In the genomic region with DNA sequence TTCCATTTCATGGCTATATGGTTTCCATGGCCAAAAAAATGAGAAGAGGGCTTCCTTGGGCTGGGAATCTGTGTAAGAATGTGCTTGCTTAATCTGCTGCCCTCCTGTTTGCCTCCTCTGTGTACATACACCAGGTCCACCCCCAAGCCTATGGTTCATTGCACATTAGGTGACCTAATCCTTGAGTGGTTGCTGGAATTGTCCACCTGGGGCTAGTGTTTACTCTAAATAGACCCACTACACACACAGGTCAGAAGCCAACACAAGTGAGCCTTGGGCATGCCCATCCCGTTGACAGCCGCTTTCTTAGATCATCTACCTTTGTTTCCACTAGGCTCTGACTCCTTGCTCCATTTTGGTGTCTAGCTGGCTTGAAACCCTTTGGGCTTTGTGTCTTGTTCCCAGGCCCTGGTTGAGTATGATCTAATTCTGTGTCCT, we compare ENCODE assay signal across 23 cellular contexts. TPM values are rescaled to one million over a fixed set of nuclear protein-coding genes. Genes with fewer than 3 reads are reported as not detected.
A peak's percentile ranks its signal among the peaks of the same experiment; 100 is the strongest.
DNase-seq lines count a peak whose midpoint lies in the region; ATAC-seq, FAIRE-seq and TF ChIP-seq lines count a peak whose summit lies in the region.
"Had no signal": no experiment of that assay in that cellular context is flagged by ENCODE, and none has a peak within 500 bp of the region (broad histone marks: within the 10 kb centered on the region; RNA-seq: fewer than 3 reads in every experiment).

No MANE protein-coding gene starts in this region.

- no peak overlapping the region for H3K4me3 ChIP-seq in suprapubic skin

- in situ Hi-C loops in GM13977 (cut with MboI; ENCODE audit: low pct_unique_long_range_greater_than_20kb, low sequenced_read_pairs, unreplicated experiment), result no loop called here

- H3K36me3 ChIP-seq in suprapubic skin, result no peaks in the 10 kb centered on the region

- no peaks in the 10 kb centered on the region for H3K9me3 ChIP-seq in suprapubic skin

- TF ChIP-seq EP300 in suprapubic skin (IDR thresholded peaks at IDR 0.05), result no peak

- H3K4me1 ChIP-seq in foreskin keratinocyte (peaks cover 47% of the 10 kb centered on the region), suprapubic skin (peaks cover 24% of the 10 kb centered on the region)

- no peak for TF ChIP-seq CTCF in foreskin keratinocyte (conservative IDR thresholded peaks at IDR 0.05)
- no peak for TF ChIP-seq CTCF in suprapubic skin (IDR thresholded peaks at IDR 0.05)
- no peak for TF ChIP-seq CTCF in GM13977 (IDR thresholded peaks at IDR 0.05; ENCODE audit: extremely low read depth, insufficient read depth, missing control alignments)

- FAIRE-seq in RCC 7860 (lab: Jason Lieb, UNC), result peak; percentile 23
- FAIRE-seq: GM12891, GM18507, H1 had no signal

- no peak for TF ChIP-seq POLR2A in suprapubic skin (IDR thresholded peaks at IDR 0.05)

- no peak for ATAC-seq in foreskin keratinocyte

- peak; percentile 77 for DNase-seq in DMS53 (lab: John Stamatoyannopoulos, UW)
- no peak for DNase-seq in DMS53 treated with DMSO at 0.1 percent for 48 hours (lab: John Stamatoyannopoulos, UW; ENCODE audit: unreplicated experiment)
- peak; percentile 69 for DNase-seq in RCC 7860 (ENCODE audit: low spot score)
- no peak for DNase-seq in foreskin keratinocyte
- DNase-seq in suprapubic skin (ENCODE audit: low spot score in 2 of 2), result no peak
- DNase-seq in GM13977 (ENCODE audit: low spot score), result no peak
- no peak for DNase-seq in OCI-M1 (lab: John Stamatoyannopoulos, UW)
- DNase-seq in amniotic stem cell (lab: John Stamatoyannopoulos, UW), result no peak
- DNase-seq: CD4-positive, CD25-positive, alpha-beta regulatory T cell; COR-L47; DMS153; EL; NCI-H1105 treated with DMSO at 0.1 percent for 48 hours; NCI-H1694; NCI-H2081 treated with DMSO at 0.1 percent for 48 hours; NCI-H748 treated with DMSO at 0.1 percent for 48 hours; NK-92 treated with Interleukin-12 subunit alpha and Interleukin-12 subunit beta, amount 100 ng/mL, for 24 hours; RPMI8226; SIG-M5 had no signal

- 77% methylated on average over 2 of the region's 2 CpGs for WGBS in suprapubic skin

- no peaks in the 10 kb centered on the region for H3K27me3 ChIP-seq in foreskin keratinocyte
- no peaks in the 10 kb centered on the region for H3K27me3 ChIP-seq in suprapubic skin

- peak overlapping the region; percentile 78 for H3K27ac ChIP-seq in foreskin keratinocyte
- H3K27ac ChIP-seq in suprapubic skin, result peak overlapping the region; percentile 62
- H3K27ac ChIP-seq: 22Rv1 had no signal

RNA-seq across cellular contexts. Expression of gene ATL2, which starts 59.2 kb away (rescaled TPM):
- total RNA-seq in foreskin keratinocyte (51.2 and 62.0 TPM in 2 replicates), suprapubic skin (100 to 1,000 TPM; 144 to 230 (median 170) TPM)
- 13.1 and 17.6 TPM in 2 replicates for polyA plus RNA-seq in foreskin keratinocyte

Comparison
In these comparisons a context has a peak if more than half of its experiments do, and no peak if none do; other contexts are left out.
1. DNase-seq: peak in DMS53 (single experiment) and RCC 7860 (single experiment); none in DMS53 treated with DMSO at 0.1 percent for 48 hours (single experiment), foreskin keratinocyte (0 of 2), suprapubic skin (0 of 2), GM13977 (single experiment), OCI-M1 (single experiment) and amniotic stem cell (single experiment).